13 cellular contexts compared by ENCODE assay signal in the genomic region with DNA sequence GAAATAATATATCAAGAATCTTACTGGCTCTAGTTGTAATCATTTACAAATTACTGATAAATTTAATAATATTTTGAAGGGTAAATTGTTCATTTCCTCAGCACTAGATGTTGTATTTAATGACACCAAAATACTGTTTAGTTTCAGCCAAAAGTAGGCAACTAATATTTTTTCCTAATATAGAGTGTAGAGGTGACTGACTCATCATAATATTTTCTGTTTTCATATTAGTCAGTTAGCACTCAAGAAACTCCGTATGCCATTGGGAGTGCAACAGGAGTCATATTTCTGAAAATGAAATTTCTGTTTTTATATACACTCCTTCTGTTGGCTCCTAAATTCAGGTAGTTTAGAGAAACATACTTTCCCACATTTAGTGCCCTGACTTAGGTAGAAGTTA. TPM values are rescaled to one million over a fixed set of nuclear protein-coding genes. Genes with fewer than 3 reads are reported as not detected.
A peak's percentile ranks its signal among the peaks of the same experiment; 100 is the strongest.
DNase-seq lines count a peak whose midpoint lies in the region; ATAC-seq lines count a peak whose summit lies in the region.
"Had no signal": no experiment of that assay in that cellular context is flagged by ENCODE, and none has a peak within 500 bp of the region (broad histone marks: within the 10 kb centered on the region; RNA-seq: fewer than 3 reads in every experiment).

No MANE protein-coding gene starts in this region.

- intact Hi-C loops in right cardiac atrium (cut with DNase I): no loop called here

- no peak for DNase-seq in HAP-1 (ENCODE audit: low spot score in 2 of 2)
- no peak for DNase-seq in left lobe of liver (ENCODE audit: low spot score)
- no peak for DNase-seq in right cardiac atrium
- no peak for DNase-seq in AG08396 (ENCODE audit: low spot score)
- DNase-seq: activated T-cell treated with anti-CD3 and anti-CD28 coated beads, Interleukin-2, amount 50 U/mL, for 24 hours; CD4-positive, CD25-positive, alpha-beta regulatory T cell; effector memory CD4-positive, alpha-beta T cell; NCI-H187; stimulated activated naive B cell treated with anti-CD40 and anti-IgM and Interleukin-4, amounts not matched to agents 10 μg/mL and 1 μg/mL and 100 μg/mL, for 72 hours had no signal

- ATAC-seq in GM18517 (IDR thresholded peaks at IDR 0.05; ENCODE audit: unreplicated experiment) (peak; percentile 96), GM21786 (IDR thresholded peaks at IDR 0.05; ENCODE audit: unreplicated experiment) (peak; percentile 93), HG03378 (IDR thresholded peaks at IDR 0.05; ENCODE audit: unreplicated experiment) (peak; percentile 97), esophagus mucosa (peak; percentile 49), left lobe of liver (no peak), right cardiac atrium (no peak)

- peaks cover 5% of the 10 kb centered on the region; the same call in 1 of the 2 replicates for H3K4me1 ChIP-seq in HAP-1
- H3K4me1 ChIP-seq in right cardiac atrium (ENCODE audit: control insufficient read depth, insufficient read depth, low read length): peaks cover 1% of the 10 kb centered on the region

- no peak overlapping the region for H3K4me3 ChIP-seq in HAP-1
- H3K4me3 ChIP-seq in right cardiac atrium (ENCODE audit: low read length): no peak overlapping the region

- WGBS in right cardiac atrium: 59% methylated on average over 1 of the region's 1 CpG

- H3K27ac ChIP-seq in right cardiac atrium (ENCODE audit: low read length): no peak overlapping the region

- H3K9me3 ChIP-seq in HAP-1: no peaks in the 10 kb centered on the region
- H3K9me3 ChIP-seq in right cardiac atrium (ENCODE audit: control insufficient read depth, low read length): no peaks in the 10 kb centered on the region

- no peaks in the 10 kb centered on the region for H3K36me3 ChIP-seq in HAP-1 (replicated peaks)

- in situ Hi-C loops in HAP-1 (cut with MboI; ENCODE audit: low sequenced_read_pairs): no loop called here

- H3K27me3 ChIP-seq in HAP-1 (ENCODE audit: low read depth) (peaks cover 9% of the 10 kb centered on the region), right cardiac atrium (ENCODE audit: control insufficient read depth, insufficient read depth) (no peaks in the 10 kb centered on the region)

RNA-seq across cellular contexts. Expression of gene PTPN13, which starts 36.6 kb away (rescaled TPM):
- total RNA-seq in esophagus mucosa (87.3 TPM), left lobe of liver (1.4 TPM), right cardiac atrium (10 to 100 TPM in 1 of 4 donors, 1 to 10 TPM in 3; 7.5 to 10.7 (median 9.0) TPM)
- polyA plus RNA-seq in right cardiac atrium: 2.8 TPM

Comparison
In these comparisons a context has a peak if more than half of its experiments do, and no peak if none do; other contexts are left out.
1. ATAC-seq: peak in GM18517 (single experiment), GM21786 (single experiment), HG03378 (single experiment) and esophagus mucosa (single experiment); none in left lobe of liver (single experiment) and right cardiac atrium (0 of 2).